In the genomic region with DNA sequence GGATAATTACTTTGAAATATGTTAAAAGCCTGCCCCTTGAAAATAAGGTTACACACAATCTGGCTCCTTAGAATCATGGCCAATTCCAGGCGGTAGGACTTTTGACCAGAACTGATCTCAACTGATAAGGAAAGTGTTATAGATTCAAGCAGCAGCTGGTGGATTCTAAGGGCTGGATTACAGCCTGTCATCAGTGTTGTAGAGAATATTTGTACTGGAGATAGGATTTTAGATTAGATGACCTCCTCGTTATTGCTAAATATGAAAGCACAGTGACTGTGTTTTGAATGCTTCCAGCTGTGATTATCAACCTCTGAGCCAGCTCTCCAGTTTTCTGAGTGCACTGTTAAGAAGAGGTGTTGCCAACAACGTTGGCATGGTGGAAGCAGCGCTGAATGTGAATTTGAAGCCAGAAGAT, we compare ENCODE assay signal across 7 cellular contexts.
DNase-seq lines count a peak whose midpoint lies in the region; ATAC-seq and TF ChIP-seq lines count a peak whose summit lies in the region.
"Not testable (repeated sequence)": the region's sequence is repeated elsewhere in the genome, so short reads cannot be mapped to it uniquely, and the experiment has no call there.

No MANE protein-coding gene starts in this region.

- H2BK5ac ChIP-seq in trophoblast cell (ENCODE audit: low read depth, low read length, poor library complexity): not testable (repeated sequence)

- not testable (repeated sequence) for H3K18ac ChIP-seq in trophoblast cell (ENCODE audit: low read length)

- H3K79me1 ChIP-seq in trophoblast cell (ENCODE audit: low read length): not testable (repeated sequence)

- H3K36me3 ChIP-seq in hepatocyte (replicated peaks; ENCODE audit: insufficient read depth, low read depth); trophoblast cell (ENCODE audit: control insufficient read depth in 1 of 2, insufficient read depth in 2 of 2, low read length in 2 of 2): not testable (repeated sequence)

- H3K9ac ChIP-seq in trophoblast cell (ENCODE audit: low read length): not testable (repeated sequence)

- H3K23ac ChIP-seq in trophoblast cell (ENCODE audit: low read length): not testable (repeated sequence)

- H3K14ac ChIP-seq in trophoblast cell (ENCODE audit: low read length): not testable (repeated sequence)

- H3K4me1 ChIP-seq in hepatocyte (ENCODE audit: insufficient read depth); trophoblast cell (ENCODE audit: control insufficient read depth in 1 of 2, insufficient read depth in 2 of 2, low read length in 2 of 2): not testable (repeated sequence)

- H4K20me1 ChIP-seq in hepatocyte (ENCODE audit: insufficient read depth, poor library complexity, severe bottlenecking): not testable (repeated sequence)

- H2BK12ac ChIP-seq in trophoblast cell (ENCODE audit: low read length): not testable (repeated sequence)

- not testable (repeated sequence) for H2BK120ac ChIP-seq in trophoblast cell (ENCODE audit: insufficient read depth, low read length, poor library complexity)

- H4K91ac ChIP-seq in trophoblast cell (ENCODE audit: low read depth, low read length): not testable (repeated sequence)

- DNase-seq in EH (ENCODE audit: low read depth) (peak; percentile 46), LNCaP clone FGC (ENCODE audit: low read depth) (peak; percentile 4), NCI-H2196 treated with DMSO at 0.1 percent for 48 hours (lab: John Stamatoyannopoulos, UW; ENCODE audit: unreplicated experiment) (peak; percentile 8), fibroblast of the aortic adventitia (ENCODE audit: low read depth) (peak; percentile 49), trophoblast cell (peak; percentile 82 to 92)
- not testable (repeated sequence) for DNase-seq in hepatocyte (ENCODE audit: low spot score)

- not testable (repeated sequence) for TF ChIP-seq CTCF in LNCaP clone FGC (IDR thresholded peaks at IDR 0.05; ENCODE audit: control insufficient read depth, extremely low read depth, insufficient read depth); fibroblast of the aortic adventitia (IDR thresholded peaks at IDR 0.05; ENCODE audit: insufficient read depth, low read length); hepatocyte (IDR thresholded peaks at IDR 0.05; ENCODE audit: poor library complexity)

- H2AK5ac ChIP-seq in trophoblast cell (ENCODE audit: low read length): not testable (repeated sequence)

- not testable (repeated sequence) for H3K4me3 ChIP-seq in LNCaP clone FGC (ENCODE audit: low read depth, low read length); fibroblast of the aortic adventitia (ENCODE audit: low read depth, low read length); hepatocyte; trophoblast cell (ENCODE audit: low read depth, low read length)

- H3K27ac ChIP-seq in hepatocyte; trophoblast cell (ENCODE audit: low read depth, low read length): not testable (repeated sequence)

- H3K27me3 ChIP-seq in hepatocyte; trophoblast cell (ENCODE audit: insufficient read depth, low read length): not testable (repeated sequence)

- not testable (repeated sequence) for H4K12ac ChIP-seq in trophoblast cell (ENCODE audit: low read depth, low read length)

- H2AFZ ChIP-seq in hepatocyte; trophoblast cell (ENCODE audit: insufficient read depth, low read length, poor library complexity): not testable (repeated sequence)

- not testable (repeated sequence) for H3K9me3 ChIP-seq in hepatocyte (ENCODE audit: low read depth); trophoblast cell (ENCODE audit: insufficient read depth, low read depth, low read length)

- not testable (repeated sequence) for H4K8ac ChIP-seq in trophoblast cell (ENCODE audit: low read depth, low read length)

- peak; percentile 78 for ATAC-seq in SK-N-SH treated with all-trans-retinoic acid at 6 μM for 48 hours

- not testable (repeated sequence) for H3K79me2 ChIP-seq in hepatocyte; trophoblast cell (ENCODE audit: control insufficient read depth, insufficient read depth, low read length, poor library complexity)

- H3K9me2 ChIP-seq in hepatocyte (replicated peaks; ENCODE audit: insufficient read depth): not testable (repeated sequence)

- WGBS in hepatocyte (ENCODE audit: low lambda C conversion rate, missing lambda C conversion rate): 43% methylated on average over 4 of the region's 4 CpGs
- WGBS in trophoblast cell (ENCODE audit: extremely low coverage, insufficient coverage, insufficient read length): no CpG with 5 or more reads among the region's 4 CpGs

- peak overlapping the region; percentile 46 for H3K4me2 ChIP-seq in hepatocyte
- H3K4me2 ChIP-seq in trophoblast cell (ENCODE audit: low read length): not testable (repeated sequence)

- H3K4ac ChIP-seq in trophoblast cell (ENCODE audit: low read depth, low read length): not testable (repeated sequence)

TF ChIP-seq in SK-N-SH treated with all-trans-retinoic acid at 6 μM for 48 hours, 23 proteins besides CTCF, POLR2A, EP300 and RAD21:
- TF ChIP-seq SNAI2 (CRISPR knock-in tag; IDR thresholded peaks at IDR 0.05) (0 out of 2 replicates have a peak, but pooled peaks have one; percentile 36), TCF4 (CRISPR knock-in tag; IDR thresholded peaks at IDR 0.05; ENCODE audit: borderline replicate concordance) (peak; percentile 74; the same call in 1 of the 2 replicates)
- TF ChIP-seq, protein P1, sequence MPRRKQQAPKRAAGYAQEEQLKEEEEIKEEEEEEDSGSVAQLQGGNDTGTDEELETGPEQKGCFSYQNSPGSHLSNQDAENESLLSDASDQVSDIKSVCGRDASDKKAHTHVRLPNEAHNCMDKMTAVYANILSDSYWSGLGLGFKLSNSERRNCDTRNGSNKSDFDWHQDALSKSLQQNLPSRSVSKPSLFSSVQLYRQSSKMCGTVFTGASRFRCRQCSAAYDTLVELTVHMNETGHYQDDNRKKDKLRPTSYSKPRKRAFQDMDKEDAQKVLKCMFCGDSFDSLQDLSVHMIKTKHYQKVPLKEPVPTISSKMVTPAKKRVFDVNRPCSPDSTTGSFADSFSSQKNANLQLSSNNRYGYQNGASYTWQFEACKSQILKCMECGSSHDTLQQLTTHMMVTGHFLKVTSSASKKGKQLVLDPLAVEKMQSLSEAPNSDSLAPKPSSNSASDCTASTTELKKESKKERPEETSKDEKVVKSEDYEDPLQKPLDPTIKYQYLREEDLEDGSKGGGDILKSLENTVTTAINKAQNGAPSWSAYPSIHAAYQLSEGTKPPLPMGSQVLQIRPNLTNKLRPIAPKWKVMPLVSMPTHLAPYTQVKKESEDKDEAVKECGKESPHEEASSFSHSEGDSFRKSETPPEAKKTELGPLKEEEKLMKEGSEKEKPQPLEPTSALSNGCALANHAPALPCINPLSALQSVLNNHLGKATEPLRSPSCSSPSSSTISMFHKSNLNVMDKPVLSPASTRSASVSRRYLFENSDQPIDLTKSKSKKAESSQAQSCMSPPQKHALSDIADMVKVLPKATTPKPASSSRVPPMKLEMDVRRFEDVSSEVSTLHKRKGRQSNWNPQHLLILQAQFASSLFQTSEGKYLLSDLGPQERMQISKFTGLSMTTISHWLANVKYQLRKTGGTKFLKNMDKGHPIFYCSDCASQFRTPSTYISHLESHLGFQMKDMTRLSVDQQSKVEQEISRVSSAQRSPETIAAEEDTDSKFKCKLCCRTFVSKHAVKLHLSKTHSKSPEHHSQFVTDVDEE (CRISPR knock-in tag; IDR thresholded peaks at IDR 0.05): peak; percentile 70; the same call in 1 of the 2 replicates
